Comparison of ENCODE assay signal across 1 cellular context in the genomic region with DNA sequence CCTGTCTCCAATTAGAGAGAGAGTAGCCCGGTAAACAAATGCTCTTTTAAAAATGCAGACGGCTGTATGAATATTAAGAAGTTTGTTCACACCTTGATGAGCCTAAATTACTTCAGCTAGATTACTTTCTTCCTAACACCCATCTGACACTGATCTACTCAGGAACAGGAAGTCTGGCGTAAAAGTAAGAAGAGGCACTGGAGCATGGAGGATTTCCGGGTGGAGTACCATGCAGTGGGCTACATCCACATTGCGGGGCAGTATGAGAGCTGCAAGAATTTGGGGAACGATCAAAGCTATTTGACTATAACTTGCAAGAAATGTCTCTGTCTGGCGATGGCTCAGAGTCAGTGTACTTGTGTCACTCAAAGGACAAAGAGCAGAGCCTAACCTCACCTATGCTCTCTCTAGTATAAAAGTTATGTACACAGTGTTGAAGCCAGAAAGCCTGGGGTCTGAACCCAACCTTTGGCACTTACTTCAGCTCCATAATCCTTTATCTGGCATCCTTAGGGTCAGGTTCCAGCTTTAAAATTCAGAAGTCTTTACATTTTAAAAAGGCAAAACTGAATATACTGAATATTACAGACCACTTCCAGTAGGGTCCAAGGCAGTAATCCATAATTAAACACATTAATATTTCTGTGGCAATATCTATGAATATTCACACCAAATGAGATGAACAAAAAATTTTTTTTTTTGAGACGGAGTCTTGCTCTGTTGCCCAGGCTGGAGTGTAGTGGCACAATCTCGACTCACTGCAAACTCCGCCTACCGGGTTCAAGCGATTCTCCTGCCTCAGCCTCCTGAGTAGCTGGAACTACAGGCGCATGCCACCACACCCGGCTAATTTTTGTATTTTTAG.
TF ChIP-seq lines count a peak whose summit lies in the region.

No MANE protein-coding gene starts in this region.

TF ChIP-seq in HepG2, 621 proteins besides CTCF, POLR2A, EP300 and RAD21 (continued from another document and continues in another):
- TF ChIP-seq, protein P1, sequence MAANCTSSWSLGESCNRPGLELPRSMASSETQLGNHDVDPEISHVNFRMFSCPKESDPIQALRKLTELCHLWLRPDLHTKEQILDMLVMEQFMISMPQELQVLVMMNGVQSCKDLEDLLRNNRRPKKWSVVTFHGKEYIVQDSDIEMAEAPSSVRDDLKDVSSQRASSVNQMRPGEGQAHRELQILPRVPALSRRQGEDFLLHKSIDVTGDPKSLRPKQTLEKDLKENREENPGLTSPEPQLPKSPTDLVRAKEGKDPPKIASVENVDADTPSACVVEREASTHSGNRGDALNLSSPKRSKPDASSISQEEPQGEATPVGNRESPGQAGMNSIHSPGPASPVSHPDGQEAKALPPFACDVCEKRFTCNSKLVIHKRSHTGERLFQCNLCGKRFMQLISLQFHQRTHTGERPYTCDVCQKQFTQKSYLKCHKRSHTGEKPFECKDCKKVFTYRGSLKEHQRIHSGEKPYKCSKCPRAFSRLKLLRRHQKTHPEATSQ (CRISPR knock-in tag; IDR thresholded peaks at IDR 0.05; ENCODE audit: borderline replicate concordance), result no peak
- TF ChIP-seq RNF2 (conservative IDR thresholded peaks at IDR 0.05; ENCODE audit: low read depth), result no peak
- no peak for TF ChIP-seq ISX (CRISPR knock-in tag; conservative IDR thresholded peaks at IDR 0.05)
- no peak for TF ChIP-seq ZNF605 (CRISPR knock-in tag; IDR thresholded peaks at IDR 0.05)
- TF ChIP-seq, protein P2, sequence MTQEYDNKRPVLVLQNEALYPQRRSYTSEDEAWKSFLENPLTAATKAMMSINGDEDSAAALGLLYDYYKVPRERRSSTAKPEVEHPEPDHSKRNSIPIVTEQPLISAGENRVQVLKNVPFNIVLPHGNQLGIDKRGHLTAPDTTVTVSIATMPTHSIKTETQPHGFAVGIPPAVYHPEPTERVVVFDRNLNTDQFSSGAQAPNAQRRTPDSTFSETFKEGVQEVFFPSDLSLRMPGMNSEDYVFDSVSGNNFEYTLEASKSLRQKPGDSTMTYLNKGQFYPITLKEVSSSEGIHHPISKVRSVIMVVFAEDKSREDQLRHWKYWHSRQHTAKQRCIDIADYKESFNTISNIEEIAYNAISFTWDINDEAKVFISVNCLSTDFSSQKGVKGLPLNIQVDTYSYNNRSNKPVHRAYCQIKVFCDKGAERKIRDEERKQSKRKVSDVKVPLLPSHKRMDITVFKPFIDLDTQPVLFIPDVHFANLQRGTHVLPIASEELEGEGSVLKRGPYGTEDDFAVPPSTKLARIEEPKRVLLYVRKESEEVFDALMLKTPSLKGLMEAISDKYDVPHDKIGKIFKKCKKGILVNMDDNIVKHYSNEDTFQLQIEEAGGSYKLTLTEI (CRISPR knock-in tag; conservative IDR thresholded peaks at IDR 0.05), result no peak
- no peak for TF ChIP-seq FOSL2 (CRISPR knock-in tag; IDR thresholded peaks at IDR 0.05)
- no peak for TF ChIP-seq ZNF451 (CRISPR knock-in tag; IDR thresholded peaks at IDR 0.05)
- no peak for TF ChIP-seq ZNF292 (CRISPR knock-in tag; IDR thresholded peaks at IDR 0.05; ENCODE audit: borderline replicate concordance, low read depth)
- TF ChIP-seq ZNF598 (CRISPR knock-in tag; IDR thresholded peaks at IDR 0.05; ENCODE audit: borderline replicate concordance), result no peak
- TF ChIP-seq KDM1A (CRISPR knock-in tag; IDR thresholded peaks at IDR 0.05), result no peak
- TF ChIP-seq, protein P3, sequence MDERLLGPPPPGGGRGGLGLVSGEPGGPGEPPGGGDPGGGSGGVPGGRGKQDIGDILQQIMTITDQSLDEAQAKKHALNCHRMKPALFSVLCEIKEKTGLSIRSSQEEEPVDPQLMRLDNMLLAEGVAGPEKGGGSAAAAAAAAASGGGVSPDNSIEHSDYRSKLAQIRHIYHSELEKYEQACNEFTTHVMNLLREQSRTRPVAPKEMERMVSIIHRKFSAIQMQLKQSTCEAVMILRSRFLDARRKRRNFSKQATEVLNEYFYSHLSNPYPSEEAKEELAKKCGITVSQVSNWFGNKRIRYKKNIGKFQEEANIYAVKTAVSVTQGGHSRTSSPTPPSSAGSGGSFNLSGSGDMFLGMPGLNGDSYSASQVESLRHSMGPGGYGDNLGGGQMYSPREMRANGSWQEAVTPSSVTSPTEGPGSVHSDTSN (CRISPR knock-in tag; IDR thresholded peaks at IDR 0.05), result peak; percentile 76
- TF ChIP-seq POLR2AphosphoS2 (IDR thresholded peaks at IDR 0.05; ENCODE audit: low read depth, low read length), result no peak
- TF ChIP-seq, protein P4, sequence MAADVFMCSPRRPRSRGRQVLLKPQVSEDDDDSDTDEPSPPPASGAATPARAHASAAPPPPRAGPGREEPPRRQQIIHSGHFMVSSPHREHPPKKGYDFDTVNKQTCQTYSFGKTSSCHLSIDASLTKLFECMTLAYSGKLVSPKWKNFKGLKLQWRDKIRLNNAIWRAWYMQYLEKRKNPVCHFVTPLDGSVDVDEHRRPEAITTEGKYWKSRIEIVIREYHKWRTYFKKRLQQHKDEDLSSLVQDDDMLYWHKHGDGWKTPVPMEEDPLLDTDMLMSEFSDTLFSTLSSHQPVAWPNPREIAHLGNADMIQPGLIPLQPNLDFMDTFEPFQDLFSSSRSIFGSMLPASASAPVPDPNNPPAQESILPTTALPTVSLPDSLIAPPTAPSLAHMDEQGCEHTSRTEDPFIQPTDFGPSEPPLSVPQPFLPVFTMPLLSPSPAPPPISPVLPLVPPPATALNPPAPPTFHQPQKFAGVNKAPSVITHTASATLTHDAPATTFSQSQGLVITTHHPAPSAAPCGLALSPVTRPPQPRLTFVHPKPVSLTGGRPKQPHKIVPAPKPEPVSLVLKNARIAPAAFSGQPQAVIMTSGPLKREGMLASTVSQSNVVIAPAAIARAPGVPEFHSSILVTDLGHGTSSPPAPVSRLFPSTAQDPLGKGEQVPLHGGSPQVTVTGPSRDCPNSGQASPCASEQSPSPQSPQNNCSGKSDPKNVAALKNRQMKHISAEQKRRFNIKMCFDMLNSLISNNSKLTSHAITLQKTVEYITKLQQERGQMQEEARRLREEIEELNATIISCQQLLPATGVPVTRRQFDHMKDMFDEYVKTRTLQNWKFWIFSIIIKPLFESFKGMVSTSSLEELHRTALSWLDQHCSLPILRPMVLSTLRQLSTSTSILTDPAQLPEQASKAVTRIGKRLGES (CRISPR knock-in tag; IDR thresholded peaks at IDR 0.05; ENCODE audit: borderline replicate concordance), result no peak
- no peak for TF ChIP-seq TP53 (CRISPR knock-in tag; conservative IDR thresholded peaks at IDR 0.05)
- TF ChIP-seq ZNF614 (CRISPR knock-in tag; IDR thresholded peaks at IDR 0.05; ENCODE audit: borderline replicate concordance), result no peak
- TF ChIP-seq, protein P5, sequence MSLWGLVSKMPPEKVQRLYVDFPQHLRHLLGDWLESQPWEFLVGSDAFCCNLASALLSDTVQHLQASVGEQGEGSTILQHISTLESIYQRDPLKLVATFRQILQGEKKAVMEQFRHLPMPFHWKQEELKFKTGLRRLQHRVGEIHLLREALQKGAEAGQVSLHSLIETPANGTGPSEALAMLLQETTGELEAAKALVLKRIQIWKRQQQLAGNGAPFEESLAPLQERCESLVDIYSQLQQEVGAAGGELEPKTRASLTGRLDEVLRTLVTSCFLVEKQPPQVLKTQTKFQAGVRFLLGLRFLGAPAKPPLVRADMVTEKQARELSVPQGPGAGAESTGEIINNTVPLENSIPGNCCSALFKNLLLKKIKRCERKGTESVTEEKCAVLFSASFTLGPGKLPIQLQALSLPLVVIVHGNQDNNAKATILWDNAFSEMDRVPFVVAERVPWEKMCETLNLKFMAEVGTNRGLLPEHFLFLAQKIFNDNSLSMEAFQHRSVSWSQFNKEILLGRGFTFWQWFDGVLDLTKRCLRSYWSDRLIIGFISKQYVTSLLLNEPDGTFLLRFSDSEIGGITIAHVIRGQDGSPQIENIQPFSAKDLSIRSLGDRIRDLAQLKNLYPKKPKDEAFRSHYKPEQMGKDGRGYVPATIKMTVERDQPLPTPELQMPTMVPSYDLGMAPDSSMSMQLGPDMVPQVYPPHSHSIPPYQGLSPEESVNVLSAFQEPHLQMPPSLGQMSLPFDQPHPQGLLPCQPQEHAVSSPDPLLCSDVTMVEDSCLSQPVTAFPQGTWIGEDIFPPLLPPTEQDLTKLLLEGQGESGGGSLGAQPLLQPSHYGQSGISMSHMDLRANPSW (CRISPR knock-in tag; IDR thresholded peaks at IDR 0.05; ENCODE audit: borderline replicate concordance), result no peak
- no peak for TF ChIP-seq HNRNPK (IDR thresholded peaks at IDR 0.05; ENCODE audit: low read depth, low read length, poor library complexity, severe bottlenecking)
- TF ChIP-seq SMAD9 (CRISPR knock-in tag; IDR thresholded peaks at IDR 0.05), result no peak
- TF ChIP-seq FOXC1 (CRISPR knock-in tag; IDR thresholded peaks at IDR 0.05; ENCODE audit: borderline replicate concordance), result no peak
- no peak for TF ChIP-seq IKZF4 (CRISPR knock-in tag; IDR thresholded peaks at IDR 0.05; ENCODE audit: borderline replicate concordance, low read depth, not compliant biosample characterization)
- TF ChIP-seq ZNF3 (CRISPR knock-in tag; IDR thresholded peaks at IDR 0.05), result no peak
- no peak; the same call in 1 of the 2 replicates for TF ChIP-seq SALL1 (CRISPR knock-in tag; IDR thresholded peaks at IDR 0.05)
- no peak; the same call in 1 of the 2 replicates for TF ChIP-seq EHMT2 (IDR thresholded peaks at IDR 0.05; ENCODE audit: borderline replicate concordance, low read depth, low read length)
- no peak for TF ChIP-seq ZNF205 (CRISPR knock-in tag; IDR thresholded peaks at IDR 0.05)
- TF ChIP-seq RBFOX2 (IDR thresholded peaks at IDR 0.05; ENCODE audit: low read depth, low read length), result 0 out of 2 replicates have a peak, but pooled peaks have one; percentile 43
- TF ChIP-seq GLI4 (CRISPR knock-in tag; IDR thresholded peaks at IDR 0.05; ENCODE audit: borderline replicate concordance), result no peak
- no peak for TF ChIP-seq ATRX (CRISPR knock-in tag; IDR thresholded peaks at IDR 0.05; ENCODE audit: borderline replicate concordance)
- no peak for TF ChIP-seq SATB2 (CRISPR knock-in tag; IDR thresholded peaks at IDR 0.05)
- no peak for TF ChIP-seq KDM2A (CRISPR knock-in tag; IDR thresholded peaks at IDR 0.05; ENCODE audit: borderline replicate concordance, low read depth)
- TF ChIP-seq RFX1 (IDR thresholded peaks at IDR 0.05), result no peak
- TF ChIP-seq, protein P6, sequence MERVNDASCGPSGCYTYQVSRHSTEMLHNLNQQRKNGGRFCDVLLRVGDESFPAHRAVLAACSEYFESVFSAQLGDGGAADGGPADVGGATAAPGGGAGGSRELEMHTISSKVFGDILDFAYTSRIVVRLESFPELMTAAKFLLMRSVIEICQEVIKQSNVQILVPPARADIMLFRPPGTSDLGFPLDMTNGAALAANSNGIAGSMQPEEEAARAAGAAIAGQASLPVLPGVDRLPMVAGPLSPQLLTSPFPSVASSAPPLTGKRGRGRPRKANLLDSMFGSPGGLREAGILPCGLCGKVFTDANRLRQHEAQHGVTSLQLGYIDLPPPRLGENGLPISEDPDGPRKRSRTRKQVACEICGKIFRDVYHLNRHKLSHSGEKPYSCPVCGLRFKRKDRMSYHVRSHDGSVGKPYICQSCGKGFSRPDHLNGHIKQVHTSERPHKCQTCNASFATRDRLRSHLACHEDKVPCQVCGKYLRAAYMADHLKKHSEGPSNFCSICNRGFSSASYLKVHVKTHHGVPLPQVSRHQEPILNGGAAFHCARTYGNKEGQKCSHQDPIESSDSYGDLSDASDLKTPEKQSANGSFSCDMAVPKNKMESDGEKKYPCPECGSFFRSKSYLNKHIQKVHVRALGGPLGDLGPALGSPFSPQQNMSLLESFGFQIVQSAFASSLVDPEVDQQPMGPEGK (CRISPR knock-in tag; IDR thresholded peaks at IDR 0.05), result no peak
- TF ChIP-seq, protein P7, sequence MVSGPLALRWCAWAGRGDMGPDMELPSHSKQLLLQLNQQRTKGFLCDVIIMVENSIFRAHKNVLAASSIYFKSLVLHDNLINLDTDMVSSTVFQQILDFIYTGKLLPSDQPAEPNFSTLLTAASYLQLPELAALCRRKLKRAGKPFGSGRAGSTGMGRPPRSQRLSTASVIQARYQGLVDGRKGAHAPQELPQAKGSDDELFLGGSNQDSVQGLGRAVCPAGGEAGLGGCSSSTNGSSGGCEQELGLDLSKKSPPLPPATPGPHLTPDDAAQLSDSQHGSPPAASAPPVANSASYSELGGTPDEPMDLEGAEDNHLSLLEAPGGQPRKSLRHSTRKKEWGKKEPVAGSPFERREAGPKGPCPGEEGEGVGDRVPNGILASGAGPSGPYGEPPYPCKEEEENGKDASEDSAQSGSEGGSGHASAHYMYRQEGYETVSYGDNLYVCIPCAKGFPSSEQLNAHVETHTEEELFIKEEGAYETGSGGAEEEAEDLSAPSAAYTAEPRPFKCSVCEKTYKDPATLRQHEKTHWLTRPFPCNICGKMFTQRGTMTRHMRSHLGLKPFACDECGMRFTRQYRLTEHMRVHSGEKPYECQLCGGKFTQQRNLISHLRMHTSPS (CRISPR knock-in tag; IDR thresholded peaks at IDR 0.05; ENCODE audit: low read depth), result no peak
- TF ChIP-seq DR1 (CRISPR knock-in tag; IDR thresholded peaks at IDR 0.05), result no peak
- TF ChIP-seq, protein P8, sequence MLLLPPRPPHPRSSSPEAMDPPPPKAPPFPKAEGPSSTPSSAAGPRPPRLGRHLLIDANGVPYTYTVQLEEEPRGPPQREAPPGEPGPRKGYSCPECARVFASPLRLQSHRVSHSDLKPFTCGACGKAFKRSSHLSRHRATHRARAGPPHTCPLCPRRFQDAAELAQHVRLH (CRISPR knock-in tag; IDR thresholded peaks at IDR 0.05; ENCODE audit: borderline replicate concordance, low read depth), result no peak
- TF ChIP-seq TSC22D2 (CRISPR knock-in tag; IDR thresholded peaks at IDR 0.05; ENCODE audit: borderline replicate concordance), result no peak
- TF ChIP-seq SRF (IDR thresholded peaks at IDR 0.05; ENCODE audit: low read depth, low read length), result no peak
- no peak for TF ChIP-seq ZFYVE20 (CRISPR knock-in tag; IDR thresholded peaks at IDR 0.05; ENCODE audit: borderline replicate concordance, low read depth)
- TF ChIP-seq ZNF274 (CRISPR knock-in tag; IDR thresholded peaks at IDR 0.05), result no peak
- no peak for TF ChIP-seq KLF12 (CRISPR knock-in tag; IDR thresholded peaks at IDR 0.05; ENCODE audit: borderline replicate concordance)
- no peak for TF ChIP-seq ZNF567 (CRISPR knock-in tag; IDR thresholded peaks at IDR 0.05; ENCODE audit: borderline replicate concordance)
- no peak for TF ChIP-seq ZNF12 (CRISPR knock-in tag; IDR thresholded peaks at IDR 0.05)
- no peak for TF ChIP-seq ZNF790 (CRISPR knock-in tag; IDR thresholded peaks at IDR 0.05; ENCODE audit: borderline replicate concordance)
- no peak for TF ChIP-seq ONECUT2 (CRISPR knock-in tag; IDR thresholded peaks at IDR 0.05)
- TF ChIP-seq AHR (CRISPR knock-in tag; IDR thresholded peaks at IDR 0.05), result no peak
- TF ChIP-seq, protein P9, sequence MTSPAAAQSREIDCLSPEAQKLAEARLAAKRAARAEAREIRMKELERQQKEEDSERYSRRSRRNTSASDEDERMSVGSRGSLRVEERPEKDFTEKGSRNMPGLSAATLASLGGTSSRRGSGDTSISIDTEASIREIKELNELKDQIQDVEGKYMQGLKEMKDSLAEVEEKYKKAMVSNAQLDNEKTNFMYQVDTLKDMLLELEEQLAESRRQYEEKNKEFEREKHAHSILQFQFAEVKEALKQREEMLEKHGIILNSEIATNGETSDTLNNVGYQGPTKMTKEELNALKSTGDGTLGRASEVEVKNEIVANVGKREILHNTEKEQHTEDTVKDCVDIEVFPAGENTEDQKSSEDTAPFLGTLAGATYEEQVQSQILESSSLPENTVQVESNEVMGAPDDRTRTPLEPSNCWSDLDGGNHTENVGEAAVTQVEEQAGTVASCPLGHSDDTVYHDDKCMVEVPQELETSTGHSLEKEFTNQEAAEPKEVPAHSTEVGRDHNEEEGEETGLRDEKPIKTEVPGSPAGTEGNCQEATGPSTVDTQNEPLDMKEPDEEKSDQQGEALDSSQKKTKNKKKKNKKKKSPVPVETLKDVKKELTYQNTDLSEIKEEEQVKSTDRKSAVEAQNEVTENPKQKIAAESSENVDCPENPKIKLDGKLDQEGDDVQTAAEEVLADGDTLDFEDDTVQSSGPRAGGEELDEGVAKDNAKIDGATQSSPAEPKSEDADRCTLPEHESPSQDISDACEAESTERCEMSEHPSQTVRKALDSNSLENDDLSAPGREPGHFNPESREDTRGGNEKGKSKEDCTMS (CRISPR knock-in tag; conservative IDR thresholded peaks at IDR 0.05), result no peak
- no peak for TF ChIP-seq SMARCE1 (IDR thresholded peaks at IDR 0.05; ENCODE audit: borderline replicate concordance)
